ENCODE assay signal across 21 cellular contexts in the genomic region with DNA sequence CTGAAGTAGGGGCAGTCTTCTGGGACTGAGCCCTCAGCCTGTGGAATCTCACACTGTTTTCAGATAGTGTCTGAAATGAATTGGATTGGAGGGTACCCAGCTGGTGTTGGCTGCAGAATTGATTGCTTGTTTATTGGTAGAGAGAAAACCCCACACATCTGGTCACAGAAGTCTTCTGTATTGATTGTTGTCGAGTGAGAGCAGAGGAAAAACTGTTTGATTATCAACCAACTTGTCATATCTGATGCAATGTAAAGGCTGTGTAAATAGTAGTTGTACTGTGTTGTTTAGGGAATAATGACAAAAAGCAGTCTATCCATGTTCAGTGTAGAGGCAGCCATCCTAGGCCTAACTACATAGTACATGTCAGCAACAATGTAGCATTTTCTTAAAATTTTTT. TPM values are rescaled to one million over a fixed set of nuclear protein-coding genes. Genes with fewer than 3 reads are reported as not detected.
DNase-seq lines count a peak whose midpoint lies in the region; ATAC-seq, FAIRE-seq and TF ChIP-seq lines count a peak whose summit lies in the region.
"Had no signal": no experiment of that assay in that cellular context is flagged by ENCODE, and none has a peak within 500 bp of the region (broad histone marks: within the 10 kb centered on the region; RNA-seq: fewer than 3 reads in every experiment).

No MANE protein-coding gene starts in this region.

- POLR2A ChIA-PET in activated CD8-positive, alpha-beta T cell treated with anti-CD3 and anti-CD28 coated beads, Interleukin-2, amount 10 ng/mL, durations not matched to agents 7 days and 5 days (lab: Charles Lee) = no interaction called here

- peaks cover 89% of the 10 kb centered on the region for H3K79me2 ChIP-seq in keratinocyte (ENCODE audit: control insufficient read depth, insufficient read depth, low read length)

- TF ChIP-seq CTCF in cardiac muscle cell (IDR thresholded peaks at IDR 0.05; ENCODE audit: low read depth, low read length) (no peak), right atrium auricular region (IDR thresholded peaks at IDR 0.05) (no peak), keratinocyte (optimal IDR thresholded peaks at IDR 0.05 in 1 of 3, IDR thresholded peaks at IDR 0.05 in 1 of 3, conservative IDR thresholded peaks at IDR 0.05 in 1 of 3; ENCODE audit: extremely low read depth in 1 of 3, insufficient read depth in 2 of 3, low read length in 3 of 3) (no peak), type B pancreatic cell (conservative IDR thresholded peaks at IDR 0.05) (no peak)

- peaks cover 43% of the 10 kb centered on the region for H3K4me1 Mint-ChIP-seq in activated CD8-positive, alpha-beta T cell treated with anti-CD3 and anti-CD28 coated beads, Interleukin-2, amount 10 ng/mL, durations not matched to agents 7 days and 5 days (ENCODE audit: low read depth)
- H3K4me1 Mint-ChIP-seq in type B pancreatic cell (ENCODE audit: unreplicated experiment) = peaks cover 32% of the 10 kb centered on the region

- dilution Hi-C loops in keratinocyte (cut with MboI; ENCODE audit: extremely low pct_ligation_motif_present, low sequenced_read_pairs) = no loop called here

- no peak overlapping the region for H3K4me3 ChIP-seq in cardiac muscle cell
- no peak overlapping the region for H3K4me3 ChIP-seq in right atrium auricular region
- no peak overlapping the region for H3K4me3 ChIP-seq in keratinocyte (ENCODE audit: control insufficient read depth in 2 of 3, extremely low read depth in 1 of 3, insufficient read depth in 2 of 3, low read depth in 1 of 3, low read length in 3 of 3)
- H3K4me3 ChIP-seq: transverse colon had no signal

- H3K4me1 ChIP-seq in cardiac muscle cell (ENCODE audit: low read depth) (peaks cover 11% of the 10 kb centered on the region), right atrium auricular region (peaks cover 0 to 51% of the 10 kb centered on the region in 2 donors), keratinocyte (ENCODE audit: control insufficient read depth, extremely low read depth, insufficient read depth, low read length) (peaks cover 15% of the 10 kb centered on the region)

- no peak for ATAC-seq in activated CD8-positive, alpha-beta T cell treated with anti-CD3 and anti-CD28 coated beads, Interleukin-2, amount 10 ng/mL, durations not matched to agents 7 days and 5 days
- ATAC-seq in HG03469 (IDR thresholded peaks at IDR 0.05; ENCODE audit: unreplicated experiment) = no peak
- ATAC-seq: HCT116 had no signal

- no peaks in the 10 kb centered on the region for H3K9me1 ChIP-seq in keratinocyte (ENCODE audit: control insufficient read depth, extremely low read depth, insufficient read depth, low read length)

- no peaks in the 10 kb centered on the region for H3K9me3 Mint-ChIP-seq in activated CD8-positive, alpha-beta T cell treated with anti-CD3 and anti-CD28 coated beads, Interleukin-2, amount 10 ng/mL, durations not matched to agents 7 days and 5 days (ENCODE audit: insufficient read depth)
- no peaks in the 10 kb centered on the region for H3K9me3 Mint-ChIP-seq in type B pancreatic cell
- H3K9me3 Mint-ChIP-seq: activated B cell treated with CpG ODN at 0.5 μM for 24 hours; mesothelial cell of epicardium; T-helper 1 cell treated with Interleukin-12 subunit alpha and Interleukin-12 subunit beta and Interleukin-4 antibody, amounts not matched to agents 30 μg/mL and 1 μg/mL, for 36 hours had no signal

- H3K27ac Mint-ChIP-seq in activated CD8-positive, alpha-beta T cell treated with anti-CD3 and anti-CD28 coated beads, Interleukin-2, amount 10 ng/mL, durations not matched to agents 7 days and 5 days = peak overlapping the region; percentile 15
- H3K27ac Mint-ChIP-seq in type B pancreatic cell = peak overlapping the region; percentile 34
- H3K27ac Mint-ChIP-seq: T-helper 1 cell treated with Interleukin-12 subunit alpha and Interleukin-12 subunit beta and Interleukin-4 antibody, amounts not matched to agents 30 μg/mL and 1 μg/mL, for 36 hours had no signal

- H3K9me3 ChIP-seq in cardiac muscle cell (ENCODE audit: low read depth) = no peaks in the 10 kb centered on the region
- no peaks in the 10 kb centered on the region for H3K9me3 ChIP-seq in right atrium auricular region
- H3K9me3 ChIP-seq in keratinocyte (ENCODE audit: control insufficient read depth, low read depth, low read length) = no peaks in the 10 kb centered on the region
- H3K9me3 ChIP-seq: transverse colon had no signal

- H3K27ac ChIP-seq in cardiac muscle cell (peak overlapping the region; percentile 68), right atrium auricular region (peak overlapping the region in 1 of 2 donors; percentile 21), keratinocyte (ENCODE audit: control insufficient read depth, insufficient read depth, low read length) (no peak overlapping the region)

- no peaks in the 10 kb centered on the region for H3K27me3 Mint-ChIP-seq in activated CD8-positive, alpha-beta T cell treated with anti-CD3 and anti-CD28 coated beads, Interleukin-2, amount 10 ng/mL, durations not matched to agents 7 days and 5 days (ENCODE audit: low read depth)
- no peaks in the 10 kb centered on the region for H3K27me3 Mint-ChIP-seq in type B pancreatic cell
- H3K27me3 Mint-ChIP-seq: activated B cell treated with CpG ODN at 0.5 μM for 24 hours had no signal

- no peaks in the 10 kb centered on the region for H3K36me3 ChIP-seq in cardiac muscle cell
- no peaks in the 10 kb centered on the region for H3K36me3 ChIP-seq in right atrium auricular region
- H3K36me3 ChIP-seq in keratinocyte (ENCODE audit: control insufficient read depth in 2 of 2, extremely low read depth in 1 of 2, insufficient read depth in 2 of 2, low read length in 2 of 2) = peaks cover 0 to 6% of the 10 kb centered on the region in 2 experiments
- H3K36me3 ChIP-seq: transverse colon had no signal

- peaks cover 6% of the 10 kb centered on the region for H4K20me1 ChIP-seq in keratinocyte (ENCODE audit: control insufficient read depth, extremely low read depth, insufficient read depth, low read length)

- H2AFZ ChIP-seq in keratinocyte (ENCODE audit: control insufficient read depth, low read length) = no peak overlapping the region

- peaks cover 30% of the 10 kb centered on the region for H3K36me3 Mint-ChIP-seq in activated CD8-positive, alpha-beta T cell treated with anti-CD3 and anti-CD28 coated beads, Interleukin-2, amount 10 ng/mL, durations not matched to agents 7 days and 5 days (ENCODE audit: low read depth)
- H3K36me3 Mint-ChIP-seq in type B pancreatic cell = peaks cover 20% of the 10 kb centered on the region
- H3K36me3 Mint-ChIP-seq: mesothelial cell of epicardium had no signal

- H3K4me2 ChIP-seq in keratinocyte (ENCODE audit: control insufficient read depth, extremely low read depth, insufficient read depth, low read depth, low read length) = peak overlapping the region; percentile 16

- no peak for FAIRE-seq in keratinocyte (lab: Jason Lieb, UNC)

- DNase-seq in cardiac muscle cell (ENCODE audit: low read depth in 1 of 2, low spot score in 1 of 2) (no peak), right atrium auricular region (ENCODE audit: low spot score) (no peak), keratinocyte (ENCODE audit: low read depth, low spot score) (no peak), type B pancreatic cell (ENCODE audit: extremely low spot score, unreplicated experiment) (no peak), NOMO-1 (lab: John Stamatoyannopoulos, UW; ENCODE audit: unreplicated experiment in 2 of 2) (no peak), NCI-H1417 (lab: John Stamatoyannopoulos, UW) (no peak)
- DNase-seq in activated CD8-positive, alpha-beta T cell treated with anti-CD3 and anti-CD28 coated beads, Interleukin-2, amount 10 ng/mL, durations not matched to agents 7 days and 5 days = no peak
- DNase-seq: activated B cell treated with CpG ODN at 0.5 μM for 24 hours; cerebellar nuclear complex; effector memory CD4-positive, alpha-beta T cell; hippocampal formation; KBM-7; kidney glomerular epithelial cell; NCI-H2081; NCI-H510A treated with DMSO at 0.1 percent for 48 hours; SIG-M5; transverse colon had no signal

- CTCF ChIA-PET in activated CD8-positive, alpha-beta T cell treated with anti-CD3 and anti-CD28 coated beads, Interleukin-2, amount 10 ng/mL, durations not matched to agents 7 days and 5 days (lab: Charles Lee) = no interaction called here

- H3K4me3 Mint-ChIP-seq in activated CD8-positive, alpha-beta T cell treated with anti-CD3 and anti-CD28 coated beads, Interleukin-2, amount 10 ng/mL, durations not matched to agents 7 days and 5 days = no peak overlapping the region
- H3K4me3 Mint-ChIP-seq in type B pancreatic cell = no peak overlapping the region
- H3K4me3 Mint-ChIP-seq: activated B cell treated with CpG ODN at 0.5 μM for 24 hours; mesothelial cell of epicardium; T-helper 1 cell treated with Interleukin-12 subunit alpha and Interleukin-12 subunit beta and Interleukin-4 antibody, amounts not matched to agents 30 μg/mL and 1 μg/mL, for 36 hours had no signal

- H3K27me3 ChIP-seq in cardiac muscle cell (no peaks in the 10 kb centered on the region), right atrium auricular region (no peaks in the 10 kb centered on the region), keratinocyte (ENCODE audit: control insufficient read depth, extremely low read depth, insufficient read depth, low read length) (no peaks in the 10 kb centered on the region)
- H3K27me3 ChIP-seq: transverse colon had no signal

- no peak overlapping the region for H3K9ac ChIP-seq in keratinocyte (ENCODE audit: control insufficient read depth, extremely low read depth, insufficient read depth, low read length)

RNA-seq across cellular contexts. Expression of a gene that starts 4.9 kb away (rescaled TPM):
- total RNA-seq in cardiac muscle cell (20.3 and 30.0 TPM in 2 replicates), right atrium auricular region (10 to 100 TPM; 29.9 to 44.9 TPM), type B pancreatic cell (ENCODE audit: low replicate concordance) (28.6 and 29.0 TPM in 2 replicates)
- polyA plus RNA-seq in cardiac muscle cell (10.6 and 15.5 TPM in 2 replicates), keratinocyte (23.6 to 41.6 TPM (median 25.4 TPM) in 3 replicates)
- 10 to 100 TPM; 29.0 to 31.3 TPM for total RNA-seq in activated CD8-positive, alpha-beta T cell treated with anti-CD3 and anti-CD28 coated beads, Interleukin-2, amount 10 ng/mL, durations not matched to agents 7 days and 5 days
- polyA plus RNA-seq in keratinocyte (2011; ENCODE audit: low read depth) = 30.9 TPM
- polyA plus RNA-seq in keratinocyte (2011; cell fraction: cytosol; rRNA removed) = 21.7 and 23.3 TPM in 2 replicates
- polyA plus RNA-seq in keratinocyte (2011; cell fraction: nucleus; rRNA removed) = 21.2 and 25.5 TPM in 2 replicates
- polyA plus RNA-seq in keratinocyte (2012; ENCODE audit: low replicate concordance) = 20.7 and 34.0 TPM in 2 replicates
- polyA minus RNA-seq in keratinocyte = 27.7 to 36.1 TPM (median 31.3 TPM) in 3 replicates
- polyA minus RNA-seq in keratinocyte (2011; cell fraction: cytosol; rRNA and poly(A)+ RNA removed) = 31.3 TPM
- polyA minus RNA-seq in keratinocyte (2011; cell fraction: nucleus; rRNA and poly(A)+ RNA removed) = 8.9 and 18.1 TPM in 2 replicates

RNA-seq across cellular contexts. Expression of a gene that starts 43.9 kb away (rescaled TPM):
- total RNA-seq in cardiac muscle cell (13.6 and 17.9 TPM in 2 replicates), right atrium auricular region (10 to 100 TPM in 1 of 2 donors, 1 to 10 TPM in 1; 9.2 to 13.0 TPM), type B pancreatic cell (ENCODE audit: low replicate concordance) (35.1 and 35.5 TPM in 2 replicates)
- polyA plus RNA-seq in cardiac muscle cell (14.0 and 18.1 TPM in 2 replicates), keratinocyte (24.4 to 34.8 TPM (median 27.8 TPM) in 3 replicates)
- 10 to 100 TPM; 29.9 to 34.1 TPM for total RNA-seq in activated CD8-positive, alpha-beta T cell treated with anti-CD3 and anti-CD28 coated beads, Interleukin-2, amount 10 ng/mL, durations not matched to agents 7 days and 5 days
- 20.4 TPM for polyA plus RNA-seq in keratinocyte (2011; ENCODE audit: low read depth)
- polyA plus RNA-seq in keratinocyte (2011; cell fraction: cytosol; rRNA removed) = 14.3 and 23.5 TPM in 2 replicates
- 30.1 and 33.0 TPM in 2 replicates for polyA plus RNA-seq in keratinocyte (2011; cell fraction: nucleus; rRNA removed)
- polyA plus RNA-seq in keratinocyte (2012; ENCODE audit: low replicate concordance) = 20.7 and 32.5 TPM in 2 replicates
- 18.3 to 31.6 TPM (median 25.1 TPM) in 3 replicates for polyA minus RNA-seq in keratinocyte
- polyA minus RNA-seq in keratinocyte (2011; cell fraction: cytosol; rRNA and poly(A)+ RNA removed) = 23.6 TPM
- 15.6 and 16.4 TPM in 2 replicates for polyA minus RNA-seq in keratinocyte (2011; cell fraction: nucleus; rRNA and poly(A)+ RNA removed)
